In the genomic region with DNA sequence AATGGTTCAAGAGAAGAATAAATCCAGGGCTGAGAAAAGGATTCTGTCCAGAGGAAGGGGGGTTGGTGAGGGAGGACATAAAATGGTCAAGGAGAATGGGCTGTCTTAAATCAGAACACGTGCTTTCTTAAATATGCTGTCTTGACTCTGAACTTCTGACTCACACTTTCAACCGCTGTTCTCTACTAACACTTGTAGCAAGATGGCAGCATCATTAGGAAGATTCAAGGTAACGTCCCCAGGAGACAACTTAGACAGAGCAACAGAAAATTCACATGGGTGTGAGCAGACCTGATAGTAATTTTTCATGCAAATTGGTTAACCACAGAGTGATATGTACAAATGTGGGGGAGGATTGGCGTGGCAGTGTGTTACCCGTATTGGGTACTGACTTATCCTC, we compare ENCODE assay signal across 32 cellular contexts.
"Had no signal": no experiment of that assay in that cellular context is flagged by ENCODE, and none has a peak within 500 bp of the region (broad histone marks: within the 10 kb centered on the region; RNA-seq: fewer than 3 reads in every experiment).

No MANE protein-coding gene starts in this region.

- H3K4me1 ChIP-seq: adrenal gland, body of pancreas, breast epithelium had no signal

- H3K27me3 ChIP-seq: adrenal gland, body of pancreas, brain microvascular endothelial cell, breast epithelium had no signal

- H3K27ac ChIP-seq: adrenal gland, body of pancreas, brain microvascular endothelial cell, breast epithelium, WERI-Rb-1 had no signal

- ATAC-seq: activated CD4-positive, alpha-beta T cell treated with anti-CD3 and anti-CD28 coated beads for 36 hours; activated CD4-positive, CD25-positive, alpha-beta regulatory T cell treated with anti-CD3 and anti-CD28 coated beads, Interleukin-2, amount 50 U/mL, for 24 hours; activated CD8-positive, alpha-beta memory T cell treated with anti-CD3 and anti-CD28 coated beads, Interleukin-2, amount 10 ng/mL, durations not matched to agents 7 days and 5 days; activated CD8-positive, alpha-beta T cell treated with anti-CD3 and anti-CD28 coated beads, Interleukin-2, amount 10 ng/mL, durations not matched to agents 7 days and 5 days; activated naive CD4-positive, alpha-beta T cell treated with anti-CD3 and anti-CD28 coated beads, Interleukin-2, amount 50 U/mL, for 72 hours; body of pancreas; WTC11 had no signal

- H3K9me3 ChIP-seq: adrenal gland had no signal

- H3K4me3 ChIP-seq: adrenal gland, body of pancreas, breast epithelium had no signal

- H3K36me3 ChIP-seq: adrenal gland, brain microvascular endothelial cell, breast epithelium, WERI-Rb-1 had no signal

- DNase-seq: activated CD4-positive, alpha-beta memory T cell treated with anti-CD3 and anti-CD28 coated beads, Interleukin-2, amount 10 ng/mL, durations not matched to agents 7 days and 5 days; activated CD4-positive, alpha-beta T cell treated with anti-CD3 and anti-CD28 coated beads for 1 hour; activated CD4-positive, alpha-beta T cell treated with anti-CD3 and anti-CD28 coated beads for 36 hours; activated CD4-positive, alpha-beta T cell treated with anti-CD3 and anti-CD28 coated beads for 48 hours; activated CD4-positive, alpha-beta T cell treated with anti-CD3 and anti-CD28 coated beads, Interleukin-2, amount 10 ng/mL, durations not matched to agents 7 days and 5 days; activated CD4-positive, alpha-beta T cell treated with anti-CD3 and anti-CD28 coated beads, Interleukin-2, amount 50 U/mL, for 48 hours; activated CD4-positive, CD25-positive, alpha-beta regulatory T cell; activated CD8-positive, alpha-beta memory T cell treated with anti-CD3 and anti-CD28 coated beads for 24 hours; activated CD8-positive, alpha-beta memory T cell treated with anti-CD3 and anti-CD28 coated beads, Interleukin-2, amount 10 ng/mL, durations not matched to agents 7 days and 5 days; activated CD8-positive, alpha-beta memory T cell treated with anti-CD3 and anti-CD28 coated beads, Interleukin-2, amount 50 U/mL, for 48 hours; activated CD8-positive, alpha-beta T cell treated with anti-CD3 and anti-CD28 coated beads, Interleukin-2, amount 10 ng/mL, durations not matched to agents 7 days and 5 days; activated effector memory CD4-positive, alpha-beta T cell treated with Interleukin-2 at 50 U/mL for 16 hours; activated gamma-delta T cell treated with Interleukin-2 at 50 U/mL for 16 hours; activated naive CD4-positive, alpha-beta T cell; activated naive CD4-positive, alpha-beta T cell treated with anti-CD3 and anti-CD28 coated beads for 36 hours; activated naive CD4-positive, alpha-beta T cell treated with anti-CD3 and anti-CD28 coated beads, Interleukin-2, amount 50 U/mL, for 16 hours; activated naive CD8-positive, alpha-beta T cell treated with anti-CD3 and anti-CD28 coated beads for 36 hours; activated T-cell treated with anti-CD3 and anti-CD28 coated beads, Interleukin-2, amount 50 U/mL, for 24 hours; activated T-cell treated with anti-CD3 and anti-CD28 coated beads, Interleukin-2, amount 50 U/mL, for 48 hours; adrenal gland; amniotic stem cell; aorta; body of pancreas; brain microvascular endothelial cell; central memory CD4-positive, alpha-beta T cell; T-helper 2 cell; T-helper 9 cell; WERI-Rb-1 had no signal
